ENCODE assay signal across 25 cellular contexts in the genomic region with DNA sequence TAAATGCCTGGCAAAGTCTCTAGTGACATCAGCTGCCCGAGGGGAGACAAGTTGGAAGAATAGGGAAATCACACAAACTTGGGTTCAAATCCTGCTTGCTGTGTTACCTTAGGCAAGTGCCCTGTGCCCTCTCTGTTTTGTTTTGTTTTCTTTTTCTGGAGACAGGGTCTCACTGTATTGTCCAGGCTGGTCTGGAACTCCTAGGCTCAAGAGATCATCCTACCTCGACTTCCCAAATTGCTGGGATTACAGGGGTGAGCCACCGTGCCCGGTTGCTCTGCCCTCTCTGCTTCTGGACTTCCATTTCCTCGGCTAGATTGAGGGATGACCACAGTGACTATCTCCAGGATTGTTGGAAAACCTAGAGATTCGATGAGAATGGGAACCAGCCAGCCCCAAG.
"Had no signal": no experiment of that assay in that cellular context is flagged by ENCODE, and none has a peak within 500 bp of the region (broad histone marks: within the 10 kb centered on the region; RNA-seq: fewer than 3 reads in every experiment).

No MANE protein-coding gene starts in this region.

- H3K4me3 Mint-ChIP-seq: activated naive CD4-positive, alpha-beta T cell treated with anti-CD3 and anti-CD28 coated beads for 36 hours; activated naive CD8-positive, alpha-beta T cell treated with anti-CD3 and anti-CD28 coated beads for 36 hours; natural killer cell treated with Interleukin-12 subunit alpha and Interleukin-12 subunit beta and Interleukin-15 and Interleukin-18, amount 100 ng/mL, for 72 hours; type B pancreatic cell had no signal

- H3K9me3 Mint-ChIP-seq: activated naive CD4-positive, alpha-beta T cell treated with anti-CD3 and anti-CD28 coated beads for 36 hours; activated naive CD8-positive, alpha-beta T cell treated with anti-CD3 and anti-CD28 coated beads for 36 hours; natural killer cell treated with Interleukin-12 subunit alpha and Interleukin-12 subunit beta and Interleukin-15 and Interleukin-18, amount 100 ng/mL, for 72 hours; type B pancreatic cell had no signal

- H3K27ac Mint-ChIP-seq: activated naive CD4-positive, alpha-beta T cell treated with anti-CD3 and anti-CD28 coated beads for 36 hours; activated naive CD8-positive, alpha-beta T cell treated with anti-CD3 and anti-CD28 coated beads for 36 hours; natural killer cell treated with Interleukin-12 subunit alpha and Interleukin-12 subunit beta and Interleukin-15 and Interleukin-18, amount 100 ng/mL, for 72 hours had no signal

- H3K27ac ChIP-seq: adrenal gland, body of pancreas, dorsolateral prefrontal cortex, foreskin keratinocyte, heart right ventricle, left lung, right atrium auricular region, thoracic aorta, uterus had no signal

- H3K27me3 ChIP-seq: adrenal gland, body of pancreas, dorsolateral prefrontal cortex, heart right ventricle, left lung, right atrium auricular region, uterus had no signal

- H3K36me3 ChIP-seq: adrenal gland, heart right ventricle, left lung, right atrium auricular region, thoracic aorta, uterus had no signal

- ATAC-seq: activated CD4-positive, CD25-positive, alpha-beta regulatory T cell treated with anti-CD3 and anti-CD28 coated beads, Interleukin-2, amount 50 U/mL, for 24 hours; body of pancreas; esophagus mucosa; foreskin keratinocyte; heart right ventricle; left lung; natural killer cell treated with Interleukin-12 subunit alpha and Interleukin-12 subunit beta and Interleukin-15 and Interleukin-18, amount 100 ng/mL, for 72 hours; stimulated activated naive CD8-positive, alpha-beta T cell treated with anti-CD3 and anti-CD28 coated beads, Interleukin-15, Interleukin-2, amounts not matched to agents 100 U/mL and 50 U/mL, for 24 hours had no signal

- H3K9me3 ChIP-seq: adrenal gland, body of pancreas, heart right ventricle, left lung, mucosa of descending colon, right atrium auricular region, thoracic aorta, uterus had no signal

- DNase-seq: activated CD4-positive, alpha-beta T cell treated with anti-CD3 and anti-CD28 coated beads for 48 hours; activated CD4-positive, alpha-beta T cell treated with anti-CD3 and anti-CD28 coated beads, Interleukin-2, amount 50 U/mL, for 48 hours; activated CD8-positive, alpha-beta memory T cell treated with anti-CD3 and anti-CD28 coated beads for 24 hours; activated effector memory CD4-positive, alpha-beta T cell treated with anti-CD3 and anti-CD28 coated beads, Interleukin-2, amount 50 U/mL, for 16 hours; activated naive CD4-positive, alpha-beta T cell treated with anti-CD3 and anti-CD28 coated beads for 36 hours; activated naive CD8-positive, alpha-beta T cell treated with anti-CD3 and anti-CD28 coated beads for 36 hours; adrenal gland; aorta; body of pancreas; dorsolateral prefrontal cortex; effector memory CD4-positive, alpha-beta T cell; foreskin keratinocyte; heart right ventricle; left lung; mesendoderm; mucosa of descending colon; stimulated activated naive CD8-positive, alpha-beta T cell treated with anti-CD3 and anti-CD28 coated beads, Interleukin-15, Interleukin-2, amounts not matched to agents 100 U/mL and 50 U/mL, for 24 hours; uterus had no signal

- H3K4me1 ChIP-seq: body of pancreas had no signal

- H3K27me3 Mint-ChIP-seq: activated naive CD8-positive, alpha-beta T cell treated with anti-CD3 and anti-CD28 coated beads for 36 hours; natural killer cell treated with Interleukin-12 subunit alpha and Interleukin-12 subunit beta and Interleukin-15 and Interleukin-18, amount 100 ng/mL, for 72 hours; type B pancreatic cell had no signal

- H3K4me3 ChIP-seq: adrenal gland, body of pancreas, dorsolateral prefrontal cortex, heart right ventricle, left lung, lung, mucosa of descending colon, right atrium auricular region, thoracic aorta, uterus had no signal

- H3K36me3 Mint-ChIP-seq: activated naive CD8-positive, alpha-beta T cell treated with anti-CD3 and anti-CD28 coated beads for 36 hours; natural killer cell treated with Interleukin-12 subunit alpha and Interleukin-12 subunit beta and Interleukin-15 and Interleukin-18, amount 100 ng/mL, for 72 hours; type B pancreatic cell had no signal
